In genomic region chr10:17512341-17513001, GRCh38 we compare ENCODE assay signal across 9 cellular contexts. TPM values are rescaled to one million over a fixed set of nuclear protein-coding genes. Genes with fewer than 3 reads are reported as not detected.
DNase-seq lines count a peak whose midpoint lies in the region; ATAC-seq and TF ChIP-seq lines count a peak whose summit lies in the region.
"Had no signal": no experiment of that assay in that cellular context is flagged by ENCODE, and none has a peak within 500 bp of the region (broad histone marks: within the 10 kb centered on the region; RNA-seq: fewer than 3 reads in every experiment).

No MANE protein-coding gene starts in this region.

- no peak overlapping the region for H3K4me3 ChIP-seq in CD4-positive, CD25-positive, alpha-beta regulatory T cell (ENCODE audit: low read depth, low read length)
- no peak overlapping the region for H3K4me3 ChIP-seq in mucosa of descending colon

- H3K27ac Mint-ChIP-seq in CD4-positive, CD25-positive, alpha-beta regulatory T cell = peak overlapping the region; percentile 29 to 79 (median 76)
- peak overlapping the region; percentile 85 for H3K27ac Mint-ChIP-seq in dendritic cell treated with granulocyte-macrophage colony-stimulating factor and Interleukin-4, amounts not matched to agents 40 ng/mL and 50 ng/mL, for 4 days
- H3K27ac Mint-ChIP-seq: IgD-negative memory B cell had no signal

- no peaks in the 10 kb centered on the region for H3K27me3 ChIP-seq in CD4-positive, CD25-positive, alpha-beta regulatory T cell (ENCODE audit: control insufficient read depth, insufficient read depth, low read length)

- no peak for DNase-seq in CD4-positive, CD25-positive, alpha-beta regulatory T cell
- DNase-seq in LHCN-M2 (ENCODE audit: low read depth) (peak; percentile 98), mucosa of descending colon (peak in 2 of 3 donors; percentile 40 to 86), activated gamma-delta T cell (lab: John Stamatoyannopoulos, UW) (no peak), NCI-H1436 treated with DMSO at 0.1 percent for 48 hours (lab: John Stamatoyannopoulos, UW) (no peak)

- H3K4me1 Mint-ChIP-seq in CD4-positive, CD25-positive, alpha-beta regulatory T cell = peaks cover 25 to 56% (median 39%) of the 10 kb centered on the region in 4 donors
- peaks cover 72% of the 10 kb centered on the region for H3K4me1 Mint-ChIP-seq in dendritic cell treated with granulocyte-macrophage colony-stimulating factor and Interleukin-4, amounts not matched to agents 40 ng/mL and 50 ng/mL, for 4 days (ENCODE audit: low read depth)

- peak overlapping the region; percentile 3 for H3K27ac ChIP-seq in CD4-positive, CD25-positive, alpha-beta regulatory T cell (ENCODE audit: insufficient read depth, low read length, poor library complexity, severe bottlenecking)

- peaks cover 36% of the 10 kb centered on the region for H3K4me1 ChIP-seq in CD4-positive, CD25-positive, alpha-beta regulatory T cell (ENCODE audit: control insufficient read depth, insufficient read depth, low read length, poor library complexity, severe bottlenecking)
- H3K4me1 ChIP-seq in mucosa of descending colon (ENCODE audit: low read depth) = peaks cover 6% of the 10 kb centered on the region

- intact Hi-C loops in dendritic cell treated with granulocyte-macrophage colony-stimulating factor and Interleukin-4, amounts not matched to agents 40 ng/mL and 50 ng/mL, for 4 days (cut with micrococcal nuclease) = loop anchor here (5.0 kb wide), 1 partner anchor 35 kb away; no protein-coding TSS in a partner anchor
- intact Hi-C loops in mucosa of descending colon (cut with DNase I, micrococcal nuclease) = no loop called here

- no peaks in the 10 kb centered on the region for H3K27me3 Mint-ChIP-seq in CD4-positive, CD25-positive, alpha-beta regulatory T cell
- H3K27me3 Mint-ChIP-seq in dendritic cell treated with granulocyte-macrophage colony-stimulating factor and Interleukin-4, amounts not matched to agents 40 ng/mL and 50 ng/mL, for 4 days = no peaks in the 10 kb centered on the region

- H3K36me3 Mint-ChIP-seq in CD4-positive, CD25-positive, alpha-beta regulatory T cell = no peaks in the 10 kb centered on the region
- H3K36me3 Mint-ChIP-seq in dendritic cell treated with granulocyte-macrophage colony-stimulating factor and Interleukin-4, amounts not matched to agents 40 ng/mL and 50 ng/mL, for 4 days (ENCODE audit: low read depth) = no peaks in the 10 kb centered on the region

- peaks cover 0 to 18% (median 3%) of the 10 kb centered on the region in 7 donors for H3K9me3 Mint-ChIP-seq in CD4-positive, CD25-positive, alpha-beta regulatory T cell
- H3K9me3 Mint-ChIP-seq in dendritic cell treated with granulocyte-macrophage colony-stimulating factor and Interleukin-4, amounts not matched to agents 40 ng/mL and 50 ng/mL, for 4 days = no peaks in the 10 kb centered on the region

- peak overlapping the region in 1 of 4 donors; percentile 47 for H3K4me3 Mint-ChIP-seq in CD4-positive, CD25-positive, alpha-beta regulatory T cell
- no peak overlapping the region for H3K4me3 Mint-ChIP-seq in dendritic cell treated with granulocyte-macrophage colony-stimulating factor and Interleukin-4, amounts not matched to agents 40 ng/mL and 50 ng/mL, for 4 days
- H3K4me3 Mint-ChIP-seq: IgD-negative memory B cell had no signal

- no peak for ATAC-seq in CD4-positive, CD25-positive, alpha-beta regulatory T cell (ENCODE audit: low read depth in 2 of 2)
- ATAC-seq in mucosa of descending colon = peak; percentile 95
- no peak for ATAC-seq in HG02759 (IDR thresholded peaks at IDR 0.05; ENCODE audit: unreplicated experiment)
- no peak for ATAC-seq in GM19467 (IDR thresholded peaks at IDR 0.05; ENCODE audit: unreplicated experiment)

- H3K9me3 ChIP-seq in CD4-positive, CD25-positive, alpha-beta regulatory T cell (ENCODE audit: control insufficient read depth in 2 of 2, low read length in 2 of 2) = no peaks in the 10 kb centered on the region
- no peaks in the 10 kb centered on the region for H3K9me3 ChIP-seq in mucosa of descending colon

- no peak for TF ChIP-seq CTCF in mucosa of descending colon (IDR thresholded peaks at IDR 0.05)

- H3K36me3 ChIP-seq in CD4-positive, CD25-positive, alpha-beta regulatory T cell (ENCODE audit: control insufficient read depth, insufficient read depth, low read length) = no peaks in the 10 kb centered on the region
- no peaks in the 10 kb centered on the region for H3K36me3 ChIP-seq in mucosa of descending colon (ENCODE audit: low read depth)

RNA-seq across cellular contexts. Expression of gene ST8SIA6, which starts 58.1 kb away (rescaled TPM):
- 10.8 TPM for total RNA-seq in CD4-positive, CD25-positive, alpha-beta regulatory T cell
- 1 to 10 TPM; 5.6 to 9.3 (median 8.2) TPM for polyA plus RNA-seq in CD4-positive, CD25-positive, alpha-beta regulatory T cell
- total RNA-seq in LHCN-M2 (2014; rRNA removed) (0.32 and 0.57 TPM in 2 replicates), mucosa of descending colon (1 to 10 TPM; 1.6 to 4.2 (median 2.2) TPM)
- 0.69 TPM for polyA plus RNA-seq in LHCN-M2 (2012)
- polyA plus RNA-seq: IgD-negative memory B cell had no signal

Comparison
In these comparisons a context has a peak if more than half of its experiments do, and no peak if none do; other contexts are left out.
1. DNase-seq: peak in LHCN-M2 (single experiment) and mucosa of descending colon (2 of 3); none in CD4-positive, CD25-positive, alpha-beta regulatory T cell (0 of 3), activated gamma-delta T cell (single experiment) and NCI-H1436 treated with DMSO at 0.1 percent for 48 hours (single experiment).